1 cellular context compared by ENCODE assay signal in genomic region chr1:89974211-89974610, GRCh38.
TF ChIP-seq lines count a peak whose summit lies in the region.

No MANE protein-coding gene starts in this region.

TF ChIP-seq in K562, 482 proteins besides CTCF, POLR2A, EP300 and RAD21 (continued from another document):
- TF ChIP-seq, protein P1, sequence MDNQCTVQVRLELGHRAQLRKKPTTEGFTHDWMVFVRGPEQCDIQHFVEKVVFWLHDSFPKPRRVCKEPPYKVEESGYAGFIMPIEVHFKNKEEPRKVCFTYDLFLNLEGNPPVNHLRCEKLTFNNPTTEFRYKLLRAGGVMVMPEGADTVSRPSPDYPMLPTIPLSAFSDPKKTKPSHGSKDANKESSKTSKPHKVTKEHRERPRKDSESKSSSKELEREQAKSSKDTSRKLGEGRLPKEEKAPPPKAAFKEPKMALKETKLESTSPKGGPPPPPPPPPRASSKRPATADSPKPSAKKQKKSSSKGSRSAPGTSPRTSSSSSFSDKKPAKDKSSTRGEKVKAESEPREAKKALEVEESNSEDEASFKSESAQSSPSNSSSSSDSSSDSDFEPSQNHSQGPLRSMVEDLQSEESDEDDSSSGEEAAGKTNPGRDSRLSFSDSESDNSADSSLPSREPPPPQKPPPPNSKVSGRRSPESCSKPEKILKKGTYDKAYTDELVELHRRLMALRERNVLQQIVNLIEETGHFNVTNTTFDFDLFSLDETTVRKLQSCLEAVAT (IDR thresholded peaks at IDR 0.05) = 0 out of 4 replicates have a peak, but pooled peaks of 1 of the 2 experiments have one; percentile 11
